Comparison of ENCODE assay signal across 18 cellular contexts in genomic region chr2:64919261-64919660, GRCh38.
DNase-seq lines count a peak whose midpoint lies in the region; ATAC-seq and TF ChIP-seq lines count a peak whose summit lies in the region.
"Had no signal": no experiment of that assay in that cellular context is flagged by ENCODE, and none has a peak within 500 bp of the region (broad histone marks: within the 10 kb centered on the region; RNA-seq: fewer than 3 reads in every experiment).

No MANE protein-coding gene starts in this region.

- peaks cover 6 to 16% (median 9%) of the 10 kb centered on the region in 4 donors for H3K4me1 Mint-ChIP-seq in CD4-positive, alpha-beta memory T cell
- peaks cover 30% of the 10 kb centered on the region for H3K4me1 Mint-ChIP-seq in activated CD4-positive, alpha-beta memory T cell treated with anti-CD3 and anti-CD28 coated beads, Interleukin-2, amount 10 ng/mL, durations not matched to agents 7 days and 5 days
- peaks cover 0 to 23% (median 16%) of the 10 kb centered on the region in 7 donors for H3K4me1 Mint-ChIP-seq in naive thymus-derived CD4-positive, alpha-beta T cell

- no peaks in the 10 kb centered on the region for H3K9me3 Mint-ChIP-seq in CD4-positive, alpha-beta memory T cell
- H3K9me3 Mint-ChIP-seq in activated CD4-positive, alpha-beta memory T cell treated with anti-CD3 and anti-CD28 coated beads, Interleukin-2, amount 10 ng/mL, durations not matched to agents 7 days and 5 days: no peaks in the 10 kb centered on the region
- no peaks in the 10 kb centered on the region for H3K9me3 Mint-ChIP-seq in naive thymus-derived CD4-positive, alpha-beta T cell
- H3K9me3 Mint-ChIP-seq: activated CD4-positive, alpha-beta T cell treated with anti-CD3 and anti-CD28 coated beads, Interleukin-2, amount 10 ng/mL, durations not matched to agents 7 days and 5 days had no signal

- peak overlapping the region in 2 of 7 donors; percentile 37 to 60 for H3K27ac Mint-ChIP-seq in CD4-positive, alpha-beta memory T cell
- no peak overlapping the region for H3K27ac Mint-ChIP-seq in activated CD4-positive, alpha-beta memory T cell treated with anti-CD3 and anti-CD28 coated beads, Interleukin-2, amount 10 ng/mL, durations not matched to agents 7 days and 5 days
- no peak overlapping the region for H3K27ac Mint-ChIP-seq in naive thymus-derived CD4-positive, alpha-beta T cell

- intact Hi-C loops in CD4-positive, alpha-beta memory T cell (cut with micrococcal nuclease): loop anchor here (5.0 kb wide), 1 partner anchor 68 kb away; the partner anchor contains the start of gene SLC1A4
- intact Hi-C loops in naive thymus-derived CD4-positive, alpha-beta T cell (cut with micrococcal nuclease): loop anchor here in 1 of 2 donors (2.0 kb wide), 1 partner anchor 28 kb away; no protein-coding TSS in a partner anchor
- intact Hi-C loops in Right ventricle myocardium superior (cut with DNase I): loop anchor here (10.0 kb wide), 1 partner anchor 266 kb away; no protein-coding TSS in a partner anchor

- peak overlapping the region in 5 of 8 donors; percentile 9 to 68 (median 26) for H3K4me3 Mint-ChIP-seq in CD4-positive, alpha-beta memory T cell
- H3K4me3 Mint-ChIP-seq in activated CD4-positive, alpha-beta memory T cell treated with anti-CD3 and anti-CD28 coated beads, Interleukin-2, amount 10 ng/mL, durations not matched to agents 7 days and 5 days: peak overlapping the region; percentile 35
- peak overlapping the region in 8 of 10 donors; percentile 24 to 94 (median 76) for H3K4me3 Mint-ChIP-seq in naive thymus-derived CD4-positive, alpha-beta T cell
- H3K4me3 Mint-ChIP-seq: activated CD4-positive, alpha-beta T cell treated with anti-CD3 and anti-CD28 coated beads, Interleukin-2, amount 10 ng/mL, durations not matched to agents 7 days and 5 days had no signal

- H3K27ac ChIP-seq in CD4-positive, alpha-beta memory T cell (ENCODE audit: low read depth, low read length): no peak overlapping the region
- no peak overlapping the region for H3K27ac ChIP-seq in naive thymus-derived CD4-positive, alpha-beta T cell (ENCODE audit: low read depth, low read length)
- H3K27ac ChIP-seq: ascending aorta, esophagus muscularis mucosa, SK-N-MC, vagina had no signal

- CTCF ChIA-PET in CD4-positive, alpha-beta memory T cell (lab: Charles Lee; ENCODE audit: partially characterized antibody): interaction anchor here (0.7 to 11.7 kb wide), 13 partner anchors 9 to 431 kb away, joined by 3 to 165 read pairs (median 4); partner anchors contain the start of gene CEP68
- CTCF ChIA-PET in activated CD4-positive, alpha-beta memory T cell treated with anti-CD3 and anti-CD28 coated beads, Interleukin-2, amount 10 ng/mL, durations not matched to agents 7 days and 5 days (lab: Charles Lee): interaction anchor here (0.6 to 4.8 kb wide), 13 partner anchors 27 to 250 kb away, joined by 3 to 53 read pairs (median 12); partner anchors contain the start of genes CEP68, RAB1A and SLC1A4
- CTCF ChIA-PET in naive thymus-derived CD4-positive, alpha-beta T cell (lab: Charles Lee): interaction anchor here (0.6 to 4.1 kb wide), 6 partner anchors 113 to 351 kb away, joined by 3 to 30 read pairs (median 4); no protein-coding TSS in a partner anchor

- no peaks in the 10 kb centered on the region for H3K36me3 Mint-ChIP-seq in CD4-positive, alpha-beta memory T cell
- no peaks in the 10 kb centered on the region for H3K36me3 Mint-ChIP-seq in activated CD4-positive, alpha-beta memory T cell treated with anti-CD3 and anti-CD28 coated beads, Interleukin-2, amount 10 ng/mL, durations not matched to agents 7 days and 5 days (ENCODE audit: low read depth)
- H3K36me3 Mint-ChIP-seq in naive thymus-derived CD4-positive, alpha-beta T cell: peaks cover 0 to 2% (median 0%) of the 10 kb centered on the region in 5 donors

- POLR2A ChIA-PET in CD4-positive, alpha-beta memory T cell (lab: Charles Lee; ENCODE audit: partially characterized antibody): interaction anchor here (3.0 kb wide), 1 partner anchor 137 kb away, joined by 20 read pairs; the partner anchor contains the start of gene CEP68
- POLR2A ChIA-PET in activated CD4-positive, alpha-beta memory T cell treated with anti-CD3 and anti-CD28 coated beads, Interleukin-2, amount 10 ng/mL, durations not matched to agents 7 days and 5 days (lab: Charles Lee): interaction anchor here (1.1 to 6.1 kb wide), 3 partner anchors 27 to 74 kb away, joined by 5 to 50 read pairs (median 21); partner anchors contain the start of gene SLC1A4
- POLR2A ChIA-PET in naive thymus-derived CD4-positive, alpha-beta T cell (lab: Charles Lee): no interaction called here

- no peak overlapping the region for H3K4me3 ChIP-seq in CD4-positive, alpha-beta memory T cell (ENCODE audit: low read length in 2 of 2)
- H3K4me3 ChIP-seq in GM12865 (ENCODE audit: low read depth, low read length): no peak overlapping the region
- no peak overlapping the region for H3K4me3 ChIP-seq in naive thymus-derived CD4-positive, alpha-beta T cell (ENCODE audit: low read length)
- H3K4me3 ChIP-seq: ascending aorta, esophagus muscularis mucosa, SK-N-MC, vagina had no signal

- no peak for TF ChIP-seq CTCF in GM12865 (IDR thresholded peaks at IDR 0.05; ENCODE audit: insufficient read depth, low read depth, low read length, missing control alignments)

- peaks cover 10% of the 10 kb centered on the region for H3K4me1 ChIP-seq in CD4-positive, alpha-beta memory T cell (ENCODE audit: insufficient read depth, low read length)
- H3K4me1 ChIP-seq in naive thymus-derived CD4-positive, alpha-beta T cell (ENCODE audit: control insufficient read depth in 2 of 2, insufficient read depth in 2 of 2, low read length in 2 of 2): peaks cover 6 to 10% of the 10 kb centered on the region in 2 donors
- H3K4me1 ChIP-seq: ascending aorta had no signal

- no peaks in the 10 kb centered on the region for H3K9me3 ChIP-seq in CD4-positive, alpha-beta memory T cell (ENCODE audit: control insufficient read depth in 1 of 2, low read length in 2 of 2)
- no peaks in the 10 kb centered on the region for H3K9me3 ChIP-seq in naive thymus-derived CD4-positive, alpha-beta T cell (ENCODE audit: control insufficient read depth in 2 of 3, low read length in 3 of 3)
- H3K9me3 ChIP-seq: ascending aorta, esophagus muscularis mucosa, vagina had no signal

- no peaks in the 10 kb centered on the region for H3K36me3 ChIP-seq in CD4-positive, alpha-beta memory T cell (ENCODE audit: insufficient read depth, low read length)
- H3K36me3 ChIP-seq in naive thymus-derived CD4-positive, alpha-beta T cell (ENCODE audit: control insufficient read depth in 2 of 3, insufficient read depth in 3 of 3, low read length in 3 of 3): no peaks in the 10 kb centered on the region
- H3K36me3 ChIP-seq: ascending aorta, esophagus muscularis mucosa, vagina had no signal

- ATAC-seq in naive thymus-derived CD4-positive, alpha-beta T cell: no peak
- ATAC-seq in GM21360 (IDR thresholded peaks at IDR 0.05; ENCODE audit: unreplicated experiment): no peak
- no peak for ATAC-seq in Right ventricle myocardium superior (ENCODE audit: poor library complexity)
- no peak for ATAC-seq in HG03280 (IDR thresholded peaks at IDR 0.05; ENCODE audit: unreplicated experiment)

- H3K27me3 ChIP-seq in CD4-positive, alpha-beta memory T cell (ENCODE audit: insufficient read depth, low read length): no peaks in the 10 kb centered on the region
- no peaks in the 10 kb centered on the region for H3K27me3 ChIP-seq in naive thymus-derived CD4-positive, alpha-beta T cell (ENCODE audit: control insufficient read depth in 2 of 2, insufficient read depth in 2 of 2, low read length in 2 of 2)
- H3K27me3 ChIP-seq: ascending aorta, esophagus muscularis mucosa, vagina had no signal

- H3K27me3 Mint-ChIP-seq in CD4-positive, alpha-beta memory T cell: no peaks in the 10 kb centered on the region
- H3K27me3 Mint-ChIP-seq in activated CD4-positive, alpha-beta memory T cell treated with anti-CD3 and anti-CD28 coated beads, Interleukin-2, amount 10 ng/mL, durations not matched to agents 7 days and 5 days: no peaks in the 10 kb centered on the region
- no peaks in the 10 kb centered on the region for H3K27me3 Mint-ChIP-seq in naive thymus-derived CD4-positive, alpha-beta T cell
- H3K27me3 Mint-ChIP-seq: activated CD4-positive, alpha-beta T cell treated with anti-CD3 and anti-CD28 coated beads, Interleukin-2, amount 10 ng/mL, durations not matched to agents 7 days and 5 days had no signal

- DNase-seq in CD4-positive, alpha-beta memory T cell: no peak
- peak; percentile 43 for DNase-seq in GM12865 (ENCODE audit: low read depth)
- no peak for DNase-seq in activated CD4-positive, alpha-beta memory T cell treated with anti-CD3 and anti-CD28 coated beads, Interleukin-2, amount 10 ng/mL, durations not matched to agents 7 days and 5 days
- DNase-seq in naive thymus-derived CD4-positive, alpha-beta T cell: peak in 1 of 9 donors; percentile 6
- no peak for DNase-seq in Right ventricle myocardium superior
- DNase-seq: activated CD4-positive, alpha-beta T cell treated with anti-CD3 and anti-CD28 coated beads, Interleukin-2, amount 10 ng/mL, durations not matched to agents 7 days and 5 days; AML-193; effector CD8-positive, alpha-beta T cell; NCI-H1417; NCI-H2171; NCI-H748 treated with DMSO at 0.1 percent for 48 hours; substantia nigra had no signal

Comparison
In these comparisons a context has a peak if more than half of its experiments do, and no peak if none do; other contexts are left out.
1. H3K4me3 Mint-ChIP-seq: peak in every context shown above with its lines; median percentile 76 in naive thymus-derived CD4-positive, alpha-beta T cell; 35 in activated CD4-positive, alpha-beta memory T cell treated with anti-CD3 and anti-CD28 coated beads, Interleukin-2, amount 10 ng/mL, durations not matched to agents 7 days and 5 days; 26 in CD4-positive, alpha-beta memory T cell.